ENCODE assay signal across 19 cellular contexts in genomic region chr1:35777109-35777508, GRCh38.
"Had no signal": no experiment of that assay in that cellular context is flagged by ENCODE, and none has a peak within 500 bp of the region (broad histone marks: within the 10 kb centered on the region; RNA-seq: fewer than 3 reads in every experiment).

No MANE protein-coding gene starts in this region.

- H3K4me3 Mint-ChIP-seq: activated CD4-positive, alpha-beta T cell treated with anti-CD3 and anti-CD28 coated beads, Interleukin-2, amount 10 ng/mL, durations not matched to agents 7 days and 5 days; activated naive CD4-positive, alpha-beta T cell treated with anti-CD3 and anti-CD28 coated beads for 36 hours; memory B cell; naive thymus-derived CD8-positive, alpha-beta T cell; WTC11 had no signal

- H3K9me3 Mint-ChIP-seq: activated CD4-positive, alpha-beta T cell treated with anti-CD3 and anti-CD28 coated beads, Interleukin-2, amount 10 ng/mL, durations not matched to agents 7 days and 5 days; activated naive CD4-positive, alpha-beta T cell treated with anti-CD3 and anti-CD28 coated beads for 36 hours; activated T-helper 2 cell treated with anti-CD3 and anti-CD28 coated beads, Interferon-gamma antibody, Interleukin-2, Interleukin-4, amounts not matched to agents 10 μg/mL and 5 μg/mL and 100 μg/mL, durations not matched to agents 14 hours and 24 hours and 36 hours; memory B cell; naive thymus-derived CD8-positive, alpha-beta T cell; WTC11 had no signal

- H3K79me2 ChIP-seq: hepatocyte had no signal

- H3K27me3 Mint-ChIP-seq: activated CD4-positive, alpha-beta T cell treated with anti-CD3 and anti-CD28 coated beads, Interleukin-2, amount 10 ng/mL, durations not matched to agents 7 days and 5 days; memory B cell; naive thymus-derived CD8-positive, alpha-beta T cell had no signal

- H3K4me1 Mint-ChIP-seq: memory B cell, WTC11 had no signal

- DNase-seq: activated CD4-positive, alpha-beta T cell treated with anti-CD3 and anti-CD28 coated beads, Interleukin-2, amount 10 ng/mL, durations not matched to agents 7 days and 5 days; activated naive CD4-positive, alpha-beta T cell treated with anti-CD3 and anti-CD28 coated beads for 36 hours; activated T-cell treated with anti-CD3 and anti-CD28 coated beads for 4 hours; dorsolateral prefrontal cortex; kidney; left ventricle myocardium superior; naive thymus-derived CD8-positive, alpha-beta T cell; pancreas; stimulated activated CD4-positive, alpha-beta T cell treated with anti-CD3 and anti-CD28 coated beads, Interleukin-12 subunit alpha, Interleukin-12 subunit beta, amount 100 ng/mL, for 4 hours; stimulated activated CD4-positive, alpha-beta T cell treated with anti-CD3 and anti-CD28 coated beads, Interleukin-2, amount 100 ng/mL, for 24 hours; T-helper 2 cell; tibial artery; uterus had no signal

- ATAC-seq: left ventricle myocardium superior; naive thymus-derived CD8-positive, alpha-beta T cell; pancreas; WTC11 had no signal

- H3K36me3 ChIP-seq: esophagus muscularis mucosa, pancreas, tibial artery, uterus had no signal

- H3K9me3 ChIP-seq: esophagus muscularis mucosa, pancreas, tibial artery, uterus had no signal

- H3K27ac ChIP-seq: dorsolateral prefrontal cortex, esophagus muscularis mucosa, hepatocyte, pancreas, tibial artery, uterus had no signal

- H3K27ac Mint-ChIP-seq: activated CD4-positive, alpha-beta T cell treated with anti-CD3 and anti-CD28 coated beads, Interleukin-2, amount 10 ng/mL, durations not matched to agents 7 days and 5 days; activated naive CD4-positive, alpha-beta T cell treated with anti-CD3 and anti-CD28 coated beads for 36 hours; activated T-helper 2 cell treated with anti-CD3 and anti-CD28 coated beads, Interferon-gamma antibody, Interleukin-2, Interleukin-4, amounts not matched to agents 10 μg/mL and 5 μg/mL and 100 μg/mL, durations not matched to agents 14 hours and 24 hours and 36 hours; memory B cell; naive thymus-derived CD8-positive, alpha-beta T cell; WTC11 had no signal

- FAIRE-seq: astrocyte, kidney, pancreas had no signal

- H3K4me1 ChIP-seq: pancreas, tibial artery, uterus had no signal

- H3K36me3 Mint-ChIP-seq: memory B cell; naive thymus-derived CD8-positive, alpha-beta T cell; WTC11 had no signal

- H3K4me3 ChIP-seq: dorsolateral prefrontal cortex, esophagus muscularis mucosa, hepatocyte, pancreas, tibial artery, uterus had no signal

- H3K27me3 ChIP-seq: dorsolateral prefrontal cortex, esophagus muscularis mucosa, hepatocyte, pancreas, tibial artery, uterus had no signal

- H2AFZ ChIP-seq: hepatocyte had no signal

- H3K4me2 ChIP-seq: hepatocyte had no signal
